In the genomic region with DNA sequence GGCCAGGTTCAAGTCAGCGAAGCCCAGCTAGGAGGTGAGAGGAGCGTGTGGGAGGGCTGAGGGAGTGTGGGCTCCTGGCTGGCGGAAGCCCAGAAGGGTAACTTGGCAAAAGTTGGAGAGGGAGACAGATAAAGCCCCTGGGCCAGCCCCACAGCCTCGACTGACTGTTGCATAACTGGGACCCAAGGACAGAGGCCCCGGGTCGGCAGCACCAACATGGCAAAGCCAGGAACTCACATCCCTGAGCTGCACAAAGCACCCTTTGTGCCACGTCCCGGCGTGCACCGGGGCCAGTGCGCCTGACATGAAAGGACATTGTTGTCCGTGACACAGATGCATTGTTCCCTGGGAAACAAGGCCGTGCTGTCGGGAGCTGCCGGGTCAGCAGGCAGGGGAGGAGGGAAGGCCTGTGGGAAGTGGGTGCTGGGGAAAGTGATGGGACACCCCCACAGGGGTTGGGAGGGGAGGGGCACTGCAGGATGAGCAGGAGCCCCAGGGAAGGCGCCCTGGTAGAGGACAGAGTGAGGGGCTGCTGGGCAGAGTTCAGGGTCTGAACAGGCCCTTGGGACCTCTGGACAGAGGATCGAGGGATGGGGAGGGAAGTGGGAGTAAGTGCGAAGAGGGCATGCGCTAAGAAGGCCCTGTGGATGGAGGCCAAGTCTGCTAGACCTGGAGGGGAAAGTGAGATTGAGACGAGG, we compare ENCODE assay signal across 1 cellular context.
TF ChIP-seq lines count a peak whose summit lies in the region.

No MANE protein-coding gene starts in this region.

TF ChIP-seq in HepG2, 621 proteins besides CTCF, POLR2A, EP300 and RAD21 (continues in another document):
- TF ChIP-seq, protein P1, sequence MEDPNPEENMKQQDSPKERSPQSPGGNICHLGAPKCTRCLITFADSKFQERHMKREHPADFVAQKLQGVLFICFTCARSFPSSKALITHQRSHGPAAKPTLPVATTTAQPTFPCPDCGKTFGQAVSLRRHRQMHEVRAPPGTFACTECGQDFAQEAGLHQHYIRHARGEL (CRISPR knock-in tag; IDR thresholded peaks at IDR 0.05), result no peak
- TF ChIP-seq SNRNP70 (IDR thresholded peaks at IDR 0.05; ENCODE audit: low read depth, low read length) (no peak), REXO4 (CRISPR knock-in tag; IDR thresholded peaks at IDR 0.05; ENCODE audit: borderline replicate concordance) (no peak), KLF15 (CRISPR knock-in tag; IDR thresholded peaks at IDR 0.05; ENCODE audit: borderline replicate concordance) (no peak), ZNF263 (CRISPR knock-in tag; IDR thresholded peaks at IDR 0.05) (peak; percentile 68), ZNF264 (CRISPR knock-in tag; IDR thresholded peaks at IDR 0.05) (peak; percentile 73), AGO1 (IDR thresholded peaks at IDR 0.05; ENCODE audit: low read depth, low read length, poor library complexity, severe bottlenecking) (no peak), ADNP (CRISPR knock-in tag; IDR thresholded peaks at IDR 0.05) (no peak), NFYB (CRISPR knock-in tag; IDR thresholded peaks at IDR 0.05) (no peak), ZNF296 (CRISPR knock-in tag; conservative IDR thresholded peaks at IDR 0.05) (peak; percentile 86), SRSF4 (IDR thresholded peaks at IDR 0.05; ENCODE audit: low read depth, low read length, poor library complexity, severe bottlenecking) (no peak), TBX3 (IDR thresholded peaks at IDR 0.05; ENCODE audit: borderline replicate concordance) (peak; percentile 56; the same call in 1 of the 2 replicates), ZNF326 (CRISPR knock-in tag; IDR thresholded peaks at IDR 0.05; ENCODE audit: borderline replicate concordance) (no peak), ZNF883 (CRISPR knock-in tag; IDR thresholded peaks at IDR 0.05; ENCODE audit: not compliant biosample characterization) (peak; percentile 94), KDM5B (CRISPR knock-in tag; IDR thresholded peaks at IDR 0.05; ENCODE audit: borderline replicate concordance) (no peak; the same call in none of the 2 replicates), ZNF766 (CRISPR knock-in tag; IDR thresholded peaks at IDR 0.05; ENCODE audit: borderline replicate concordance) (peak; percentile 53; the same call in 1 of the 2 replicates), ZNF678 (CRISPR knock-in tag; IDR thresholded peaks at IDR 0.05) (no peak), IKZF1 (IDR thresholded peaks at IDR 0.05) (no peak), PITX1 (CRISPR knock-in tag; IDR thresholded peaks at IDR 0.05) (peak; percentile 91), RFXAP (CRISPR knock-in tag; IDR thresholded peaks at IDR 0.05; ENCODE audit: borderline replicate concordance) (no peak; the same call in none of the 2 replicates), AHR (CRISPR knock-in tag; IDR thresholded peaks at IDR 0.05) (no peak; the same call in 1 of the 2 replicates), MED13 (CRISPR knock-in tag; IDR thresholded peaks at IDR 0.05) (peak; percentile 77; the same call in 1 of the 2 replicates), KDM3A (CRISPR knock-in tag; IDR thresholded peaks at IDR 0.05; ENCODE audit: low read depth) (peak; percentile 90; the same call in 1 of the 2 replicates), ZNF224 (CRISPR knock-in tag; IDR thresholded peaks at IDR 0.05) (peak; percentile 87; the same call in 1 of the 2 replicates), PAWR (CRISPR knock-in tag; IDR thresholded peaks at IDR 0.05; ENCODE audit: borderline replicate concordance) (no peak), ZNF260 (CRISPR knock-in tag; IDR thresholded peaks at IDR 0.05; ENCODE audit: borderline replicate concordance, low read depth) (no peak)
- TF ChIP-seq, protein P2, sequence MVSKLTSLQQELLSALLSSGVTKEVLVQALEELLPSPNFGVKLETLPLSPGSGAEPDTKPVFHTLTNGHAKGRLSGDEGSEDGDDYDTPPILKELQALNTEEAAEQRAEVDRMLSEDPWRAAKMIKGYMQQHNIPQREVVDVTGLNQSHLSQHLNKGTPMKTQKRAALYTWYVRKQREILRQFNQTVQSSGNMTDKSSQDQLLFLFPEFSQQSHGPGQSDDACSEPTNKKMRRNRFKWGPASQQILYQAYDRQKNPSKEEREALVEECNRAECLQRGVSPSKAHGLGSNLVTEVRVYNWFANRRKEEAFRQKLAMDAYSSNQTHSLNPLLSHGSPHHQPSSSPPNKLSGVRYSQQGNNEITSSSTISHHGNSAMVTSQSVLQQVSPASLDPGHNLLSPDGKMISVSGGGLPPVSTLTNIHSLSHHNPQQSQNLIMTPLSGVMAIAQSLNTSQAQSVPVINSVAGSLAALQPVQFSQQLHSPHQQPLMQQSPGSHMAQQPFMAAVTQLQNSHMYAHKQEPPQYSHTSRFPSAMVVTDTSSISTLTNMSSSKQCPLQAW (CRISPR knock-in tag; IDR thresholded peaks at IDR 0.05), result 0 out of 2 replicates have a peak, but pooled peaks have one; percentile 49
- TF ChIP-seq, protein P3, sequence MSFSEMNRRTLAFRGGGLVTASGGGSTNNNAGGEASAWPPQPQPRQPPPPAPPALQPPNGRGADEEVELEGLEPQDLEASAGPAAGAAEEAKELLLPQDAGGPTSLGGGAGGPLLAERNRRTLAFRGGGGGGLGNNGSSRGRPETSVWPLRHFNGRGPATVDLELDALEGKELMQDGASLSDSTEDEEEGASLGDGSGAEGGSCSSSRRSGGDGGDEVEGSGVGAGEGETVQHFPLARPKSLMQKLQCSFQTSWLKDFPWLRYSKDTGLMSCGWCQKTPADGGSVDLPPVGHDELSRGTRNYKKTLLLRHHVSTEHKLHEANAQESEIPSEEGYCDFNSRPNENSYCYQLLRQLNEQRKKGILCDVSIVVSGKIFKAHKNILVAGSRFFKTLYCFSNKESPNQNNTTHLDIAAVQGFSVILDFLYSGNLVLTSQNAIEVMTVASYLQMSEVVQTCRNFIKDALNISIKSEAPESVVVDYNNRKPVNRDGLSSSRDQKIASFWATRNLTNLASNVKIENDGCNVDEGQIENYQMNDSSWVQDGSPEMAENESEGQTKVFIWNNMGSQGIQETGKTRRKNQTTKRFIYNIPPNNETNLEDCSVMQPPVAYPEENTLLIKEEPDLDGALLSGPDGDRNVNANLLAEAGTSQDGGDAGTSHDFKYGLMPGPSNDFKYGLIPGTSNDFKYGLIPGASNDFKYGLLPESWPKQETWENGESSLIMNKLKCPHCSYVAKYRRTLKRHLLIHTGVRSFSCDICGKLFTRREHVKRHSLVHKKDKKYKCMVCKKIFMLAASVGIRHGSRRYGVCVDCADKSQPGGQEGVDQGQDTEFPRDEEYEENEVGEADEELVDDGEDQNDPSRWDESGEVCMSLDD (CRISPR knock-in tag; IDR thresholded peaks at IDR 0.05; ENCODE audit: borderline replicate concordance), result peak; percentile 93
- TF ChIP-seq, protein P4, sequence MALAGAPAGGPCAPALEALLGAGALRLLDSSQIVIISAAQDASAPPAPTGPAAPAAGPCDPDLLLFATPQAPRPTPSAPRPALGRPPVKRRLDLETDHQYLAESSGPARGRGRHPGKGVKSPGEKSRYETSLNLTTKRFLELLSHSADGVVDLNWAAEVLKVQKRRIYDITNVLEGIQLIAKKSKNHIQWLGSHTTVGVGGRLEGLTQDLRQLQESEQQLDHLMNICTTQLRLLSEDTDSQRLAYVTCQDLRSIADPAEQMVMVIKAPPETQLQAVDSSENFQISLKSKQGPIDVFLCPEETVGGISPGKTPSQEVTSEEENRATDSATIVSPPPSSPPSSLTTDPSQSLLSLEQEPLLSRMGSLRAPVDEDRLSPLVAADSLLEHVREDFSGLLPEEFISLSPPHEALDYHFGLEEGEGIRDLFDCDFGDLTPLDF (CRISPR knock-in tag; IDR thresholded peaks at IDR 0.05), result no peak
- TF ChIP-seq, protein P5, sequence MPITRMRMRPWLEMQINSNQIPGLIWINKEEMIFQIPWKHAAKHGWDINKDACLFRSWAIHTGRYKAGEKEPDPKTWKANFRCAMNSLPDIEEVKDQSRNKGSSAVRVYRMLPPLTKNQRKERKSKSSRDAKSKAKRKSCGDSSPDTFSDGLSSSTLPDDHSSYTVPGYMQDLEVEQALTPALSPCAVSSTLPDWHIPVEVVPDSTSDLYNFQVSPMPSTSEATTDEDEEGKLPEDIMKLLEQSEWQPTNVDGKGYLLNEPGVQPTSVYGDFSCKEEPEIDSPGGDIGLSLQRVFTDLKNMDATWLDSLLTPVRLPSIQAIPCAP (CRISPR knock-in tag; IDR thresholded peaks at IDR 0.05; ENCODE audit: low read depth), result no peak
- TF ChIP-seq, protein P6, sequence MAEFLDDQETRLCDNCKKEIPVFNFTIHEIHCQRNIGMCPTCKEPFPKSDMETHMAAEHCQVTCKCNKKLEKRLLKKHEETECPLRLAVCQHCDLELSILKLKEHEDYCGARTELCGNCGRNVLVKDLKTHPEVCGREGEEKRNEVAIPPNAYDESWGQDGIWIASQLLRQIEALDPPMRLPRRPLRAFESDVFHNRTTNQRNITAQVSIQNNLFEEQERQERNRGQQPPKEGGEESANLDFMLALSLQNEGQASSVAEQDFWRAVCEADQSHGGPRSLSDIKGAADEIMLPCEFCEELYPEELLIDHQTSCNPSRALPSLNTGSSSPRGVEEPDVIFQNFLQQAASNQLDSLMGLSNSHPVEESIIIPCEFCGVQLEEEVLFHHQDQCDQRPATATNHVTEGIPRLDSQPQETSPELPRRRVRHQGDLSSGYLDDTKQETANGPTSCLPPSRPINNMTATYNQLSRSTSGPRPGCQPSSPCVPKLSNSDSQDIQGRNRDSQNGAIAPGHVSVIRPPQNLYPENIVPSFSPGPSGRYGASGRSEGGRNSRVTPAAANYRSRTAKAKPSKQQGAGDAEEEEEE (CRISPR knock-in tag; IDR thresholded peaks at IDR 0.05; ENCODE audit: borderline replicate concordance), result no peak; the same call in 1 of the 2 replicates
- TF ChIP-seq, protein P7, sequence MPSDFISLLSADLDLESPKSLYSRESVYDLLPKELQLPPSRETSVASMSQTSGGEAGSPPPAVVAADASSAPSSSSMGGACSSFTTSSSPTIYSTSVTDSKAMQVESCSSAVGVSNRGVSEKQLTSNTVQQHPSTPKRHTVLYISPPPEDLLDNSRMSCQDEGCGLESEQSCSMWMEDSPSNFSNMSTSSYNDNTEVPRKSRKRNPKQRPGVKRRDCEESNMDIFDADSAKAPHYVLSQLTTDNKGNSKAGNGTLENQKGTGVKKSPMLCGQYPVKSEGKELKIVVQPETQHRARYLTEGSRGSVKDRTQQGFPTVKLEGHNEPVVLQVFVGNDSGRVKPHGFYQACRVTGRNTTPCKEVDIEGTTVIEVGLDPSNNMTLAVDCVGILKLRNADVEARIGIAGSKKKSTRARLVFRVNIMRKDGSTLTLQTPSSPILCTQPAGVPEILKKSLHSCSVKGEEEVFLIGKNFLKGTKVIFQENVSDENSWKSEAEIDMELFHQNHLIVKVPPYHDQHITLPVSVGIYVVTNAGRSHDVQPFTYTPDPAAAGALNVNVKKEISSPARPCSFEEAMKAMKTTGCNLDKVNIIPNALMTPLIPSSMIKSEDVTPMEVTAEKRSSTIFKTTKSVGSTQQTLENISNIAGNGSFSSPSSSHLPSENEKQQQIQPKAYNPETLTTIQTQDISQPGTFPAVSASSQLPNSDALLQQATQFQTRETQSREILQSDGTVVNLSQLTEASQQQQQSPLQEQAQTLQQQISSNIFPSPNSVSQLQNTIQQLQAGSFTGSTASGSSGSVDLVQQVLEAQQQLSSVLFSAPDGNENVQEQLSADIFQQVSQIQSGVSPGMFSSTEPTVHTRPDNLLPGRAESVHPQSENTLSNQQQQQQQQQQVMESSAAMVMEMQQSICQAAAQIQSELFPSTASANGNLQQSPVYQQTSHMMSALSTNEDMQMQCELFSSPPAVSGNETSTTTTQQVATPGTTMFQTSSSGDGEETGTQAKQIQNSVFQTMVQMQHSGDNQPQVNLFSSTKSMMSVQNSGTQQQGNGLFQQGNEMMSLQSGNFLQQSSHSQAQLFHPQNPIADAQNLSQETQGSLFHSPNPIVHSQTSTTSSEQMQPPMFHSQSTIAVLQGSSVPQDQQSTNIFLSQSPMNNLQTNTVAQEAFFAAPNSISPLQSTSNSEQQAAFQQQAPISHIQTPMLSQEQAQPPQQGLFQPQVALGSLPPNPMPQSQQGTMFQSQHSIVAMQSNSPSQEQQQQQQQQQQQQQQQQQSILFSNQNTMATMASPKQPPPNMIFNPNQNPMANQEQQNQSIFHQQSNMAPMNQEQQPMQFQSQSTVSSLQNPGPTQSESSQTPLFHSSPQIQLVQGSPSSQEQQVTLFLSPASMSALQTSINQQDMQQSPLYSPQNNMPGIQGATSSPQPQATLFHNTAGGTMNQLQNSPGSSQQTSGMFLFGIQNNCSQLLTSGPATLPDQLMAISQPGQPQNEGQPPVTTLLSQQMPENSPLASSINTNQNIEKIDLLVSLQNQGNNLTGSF (CRISPR knock-in tag; IDR thresholded peaks at IDR 0.05), result 0 out of 2 replicates have a peak, but pooled peaks have one; percentile 25
- TF ChIP-seq, protein P8, sequence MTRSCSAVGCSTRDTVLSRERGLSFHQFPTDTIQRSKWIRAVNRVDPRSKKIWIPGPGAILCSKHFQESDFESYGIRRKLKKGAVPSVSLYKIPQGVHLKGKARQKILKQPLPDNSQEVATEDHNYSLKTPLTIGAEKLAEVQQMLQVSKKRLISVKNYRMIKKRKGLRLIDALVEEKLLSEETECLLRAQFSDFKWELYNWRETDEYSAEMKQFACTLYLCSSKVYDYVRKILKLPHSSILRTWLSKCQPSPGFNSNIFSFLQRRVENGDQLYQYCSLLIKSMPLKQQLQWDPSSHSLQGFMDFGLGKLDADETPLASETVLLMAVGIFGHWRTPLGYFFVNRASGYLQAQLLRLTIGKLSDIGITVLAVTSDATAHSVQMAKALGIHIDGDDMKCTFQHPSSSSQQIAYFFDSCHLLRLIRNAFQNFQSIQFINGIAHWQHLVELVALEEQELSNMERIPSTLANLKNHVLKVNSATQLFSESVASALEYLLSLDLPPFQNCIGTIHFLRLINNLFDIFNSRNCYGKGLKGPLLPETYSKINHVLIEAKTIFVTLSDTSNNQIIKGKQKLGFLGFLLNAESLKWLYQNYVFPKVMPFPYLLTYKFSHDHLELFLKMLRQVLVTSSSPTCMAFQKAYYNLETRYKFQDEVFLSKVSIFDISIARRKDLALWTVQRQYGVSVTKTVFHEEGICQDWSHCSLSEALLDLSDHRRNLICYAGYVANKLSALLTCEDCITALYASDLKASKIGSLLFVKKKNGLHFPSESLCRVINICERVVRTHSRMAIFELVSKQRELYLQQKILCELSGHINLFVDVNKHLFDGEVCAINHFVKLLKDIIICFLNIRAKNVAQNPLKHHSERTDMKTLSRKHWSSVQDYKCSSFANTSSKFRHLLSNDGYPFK (CRISPR knock-in tag; IDR thresholded peaks at IDR 0.05; ENCODE audit: borderline replicate concordance), result peak; percentile 61; the same call in 1 of the 2 replicates
- TF ChIP-seq, protein P9, sequence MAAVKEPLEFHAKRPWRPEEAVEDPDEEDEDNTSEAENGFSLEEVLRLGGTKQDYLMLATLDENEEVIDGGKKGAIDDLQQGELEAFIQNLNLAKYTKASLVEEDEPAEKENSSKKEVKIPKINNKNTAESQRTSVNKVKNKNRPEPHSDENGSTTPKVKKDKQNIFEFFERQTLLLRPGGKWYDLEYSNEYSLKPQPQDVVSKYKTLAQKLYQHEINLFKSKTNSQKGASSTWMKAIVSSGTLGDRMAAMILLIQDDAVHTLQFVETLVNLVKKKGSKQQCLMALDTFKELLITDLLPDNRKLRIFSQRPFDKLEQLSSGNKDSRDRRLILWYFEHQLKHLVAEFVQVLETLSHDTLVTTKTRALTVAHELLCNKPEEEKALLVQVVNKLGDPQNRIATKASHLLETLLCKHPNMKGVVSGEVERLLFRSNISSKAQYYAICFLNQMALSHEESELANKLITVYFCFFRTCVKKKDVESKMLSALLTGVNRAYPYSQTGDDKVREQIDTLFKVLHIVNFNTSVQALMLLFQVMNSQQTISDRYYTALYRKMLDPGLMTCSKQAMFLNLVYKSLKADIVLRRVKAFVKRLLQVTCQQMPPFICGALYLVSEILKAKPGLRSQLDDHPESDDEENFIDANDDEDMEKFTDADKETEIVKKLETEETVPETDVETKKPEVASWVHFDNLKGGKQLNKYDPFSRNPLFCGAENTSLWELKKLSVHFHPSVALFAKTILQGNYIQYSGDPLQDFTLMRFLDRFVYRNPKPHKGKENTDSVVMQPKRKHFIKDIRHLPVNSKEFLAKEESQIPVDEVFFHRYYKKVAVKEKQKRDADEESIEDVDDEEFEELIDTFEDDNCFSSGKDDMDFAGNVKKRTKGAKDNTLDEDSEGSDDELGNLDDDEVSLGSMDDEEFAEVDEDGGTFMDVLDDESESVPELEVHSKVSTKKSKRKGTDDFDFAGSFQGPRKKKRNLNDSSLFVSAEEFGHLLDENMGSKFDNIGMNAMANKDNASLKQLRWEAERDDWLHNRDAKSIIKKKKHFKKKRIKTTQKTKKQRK (IDR thresholded peaks at IDR 0.05; ENCODE audit: low read length), result no peak
